Comparison of ENCODE assay signal across 12 cellular contexts in genomic region chr2:201964631-201965206, GRCh38.
DNase-seq lines count a peak whose midpoint lies in the region; ATAC-seq, FAIRE-seq and TF ChIP-seq lines count a peak whose summit lies in the region.
"Had no signal": no experiment of that assay in that cellular context is flagged by ENCODE, and none has a peak within 500 bp of the region (broad histone marks: within the 10 kb centered on the region; RNA-seq: fewer than 3 reads in every experiment).

No MANE protein-coding gene starts in this region.

- H3K23ac ChIP-seq in H1 (ENCODE audit: insufficient read length) = no peak overlapping the region

- no peak for TF ChIP-seq POLR2A in H1 (IDR thresholded peaks at IDR 0.05; ENCODE audit: control extremely low read depth in 1 of 2, low read depth in 2 of 2, low read length in 2 of 2)

- H3K4me3 ChIP-seq in MM.1S (ENCODE audit: low read length) = peak overlapping the region; percentile 27
- H3K4me3 ChIP-seq in H1 (ENCODE audit: extremely low read depth in 1 of 4, insufficient read depth in 2 of 4, low read depth in 3 of 4, low read length in 4 of 4) = no peak overlapping the region
- H3K4me3 ChIP-seq in left lung = no peak overlapping the region

- no peaks in the 10 kb centered on the region for H3K23me2 ChIP-seq in H1 (ENCODE audit: low read depth, low read length)

- no peak overlapping the region for H3K56ac ChIP-seq in H1 (replicated peaks; ENCODE audit: insufficient read length, low read depth, low read length)

- H2AFZ ChIP-seq in MM.1S (ENCODE audit: low read length) = peak overlapping the region; percentile 69
- H2AFZ ChIP-seq in H1 (ENCODE audit: low read length) = no peak overlapping the region

- no peaks in the 10 kb centered on the region for H3K9me3 Mint-ChIP-seq in activated CD8-positive, alpha-beta T cell treated with anti-CD3 and anti-CD28 coated beads for 36 hours
- H3K9me3 Mint-ChIP-seq: dendritic cell treated with granulocyte-macrophage colony-stimulating factor and Interleukin-4, amounts not matched to agents 40 ng/mL and 50 ng/mL, for 4 days; natural killer cell had no signal

- peaks cover 2% of the 10 kb centered on the region for H3K27me3 Mint-ChIP-seq in activated CD8-positive, alpha-beta T cell treated with anti-CD3 and anti-CD28 coated beads for 36 hours
- H3K27me3 Mint-ChIP-seq: dendritic cell treated with granulocyte-macrophage colony-stimulating factor and Interleukin-4, amounts not matched to agents 40 ng/mL and 50 ng/mL, for 4 days had no signal

- 93% methylated on average over 7 of the region's 7 CpGs; no CpG with 5 or more reads in 1 of the 2 experiments for WGBS in H1 (ENCODE audit: extremely low coverage in 1 of 2, insufficient coverage in 1 of 2, insufficient read length in 1 of 2, insufficient replicate concordance in 2 of 2, low coverage in 1 of 2, low lambda C conversion rate in 2 of 2, missing lambda C conversion rate in 1 of 2), 2 experiments

- H4K91ac ChIP-seq in H1 (replicated peaks; ENCODE audit: insufficient read length, low read length) = no peak overlapping the region

- peaks cover 15% of the 10 kb centered on the region for H3K4me1 ChIP-seq in MM.1S (ENCODE audit: low read length)
- peaks cover 0 to 23% (median 18%) of the 10 kb centered on the region in 4 experiments; a peak in 6 of 7 replicates for H3K4me1 ChIP-seq in H1 (replicated peaks in 1 of 4; ENCODE audit: control insufficient read depth in 3 of 4, insufficient read depth in 4 of 4, low read length in 3 of 4)
- no peaks in the 10 kb centered on the region for H3K4me1 ChIP-seq in left lung

- no peaks in the 10 kb centered on the region for H3K27me3 ChIP-seq in MM.1S (replicated peaks; ENCODE audit: insufficient read depth, low read length)
- no peaks in the 10 kb centered on the region for H3K27me3 ChIP-seq in H1 (replicated peaks in 1 of 4; ENCODE audit: control insufficient read depth in 3 of 4, extremely low read depth in 1 of 4, insufficient read depth in 3 of 4, low read length in 3 of 4)
- no peaks in the 10 kb centered on the region for H3K27me3 ChIP-seq in left lung

- peaks cover 12% of the 10 kb centered on the region for H3K79me1 ChIP-seq in H1 (ENCODE audit: low read depth, low read length)

- no peaks in the 10 kb centered on the region for H3K9me3 ChIP-seq in MM.1S (replicated peaks; ENCODE audit: insufficient read depth, low read length)
- no peaks in the 10 kb centered on the region for H3K9me3 ChIP-seq in H1 (ENCODE audit: insufficient read depth in 2 of 2, low read depth in 1 of 2, low read length in 1 of 2)
- H3K9me3 ChIP-seq in left lung = no peaks in the 10 kb centered on the region

- peak overlapping the region; percentile 46 for H3K4ac ChIP-seq in H1 (replicated peaks; ENCODE audit: insufficient read length, low read depth, low read length)

- no peak overlapping the region for H2BK5ac ChIP-seq in H1 (ENCODE audit: low read depth, low read length)

- no peaks in the 10 kb centered on the region for H3K4me1 Mint-ChIP-seq in activated CD8-positive, alpha-beta T cell treated with anti-CD3 and anti-CD28 coated beads for 36 hours (ENCODE audit: low read depth)
- H3K4me1 Mint-ChIP-seq: natural killer cell had no signal

- ATAC-seq in activated CD8-positive, alpha-beta T cell treated with anti-CD3 and anti-CD28 coated beads for 36 hours = peak; percentile 74
- no peak for ATAC-seq in HG03432 (IDR thresholded peaks at IDR 0.05; ENCODE audit: unreplicated experiment)
- ATAC-seq in HG03108 (IDR thresholded peaks at IDR 0.05; ENCODE audit: unreplicated experiment) = no peak
- no peak for ATAC-seq in left lung

- H2BK12ac ChIP-seq in H1 (ENCODE audit: low read depth, low read length) = 0 out of 2 replicates have a peak overlapping the region, but pooled peaks have one; percentile 52

- no peak for FAIRE-seq in H1 (lab: Jason Lieb, UNC)

- intact Hi-C loops in activated CD8-positive, alpha-beta T cell treated with anti-CD3 and anti-CD28 coated beads for 36 hours (cut with micrococcal nuclease) = no loop called here
- intact Hi-C loops in left lung (cut with DNase I) = no loop called here

- H4K8ac ChIP-seq in H1 (ENCODE audit: extremely low read depth, insufficient read depth, low read length) = no peak overlapping the region

- H3K4me2 ChIP-seq in MM.1S (ENCODE audit: low read depth, low read length) (peak overlapping the region; percentile 56), H1 (ENCODE audit: insufficient read depth in 1 of 2, low read depth in 2 of 2, low read length in 2 of 2) (no peak overlapping the region)
- H3K4me2 ChIP-seq: KMS-11 had no signal

- no peak for TF ChIP-seq EP300 in H1 (IDR thresholded peaks at IDR 0.05; ENCODE audit: borderline replicate concordance in 1 of 2, low read depth in 2 of 2, low read length in 2 of 2)

- no peak overlapping the region for H3K14ac ChIP-seq in H1 (ENCODE audit: insufficient read length)

- H3K9me2 ChIP-seq in MM.1S (replicated peaks; ENCODE audit: insufficient read depth, low read length) = no peaks in the 10 kb centered on the region

- no peak for TF ChIP-seq CTCF in MM.1S (IDR thresholded peaks at IDR 0.05; ENCODE audit: low read length)
- TF ChIP-seq CTCF in activated CD8-positive, alpha-beta T cell treated with anti-CD3 and anti-CD28 coated beads for 36 hours (IDR thresholded peaks at IDR 0.05) = no peak
- no peak for TF ChIP-seq CTCF in H1 (IDR thresholded peaks at IDR 0.05; ENCODE audit: control extremely low read depth in 1 of 3, insufficient read depth in 1 of 3, low read depth in 1 of 3, low read length in 3 of 3)
- no peak for TF ChIP-seq CTCF in left lung (IDR thresholded peaks at IDR 0.05)

- H3F3A ChIP-seq in MM.1S (ENCODE audit: insufficient read depth, low read length) = peaks cover 11% of the 10 kb centered on the region

- no peak overlapping the region for H3K4me3 Mint-ChIP-seq in activated CD8-positive, alpha-beta T cell treated with anti-CD3 and anti-CD28 coated beads for 36 hours
- H3K4me3 Mint-ChIP-seq: dendritic cell treated with granulocyte-macrophage colony-stimulating factor and Interleukin-4, amounts not matched to agents 40 ng/mL and 50 ng/mL, for 4 days; natural killer cell had no signal

- H2AK5ac ChIP-seq in H1 (ENCODE audit: low read depth, low read length) = 0 out of 2 replicates have a peak overlapping the region, but pooled peaks have one; percentile 33

- DNase-seq in AG08395 (ENCODE audit: low spot score) = peak; percentile 49
- DNase-seq in MM.1S = peak; percentile 93
- peak; percentile 53 for DNase-seq in activated CD8-positive, alpha-beta T cell treated with anti-CD3 and anti-CD28 coated beads for 36 hours
- DNase-seq in H1 (ENCODE audit: low read depth in 1 of 2, low spot score in 2 of 2) = no peak
- DNase-seq in NCI-H2107 (lab: John Stamatoyannopoulos, UW) = no peak
- DNase-seq in left lung = no peak
- DNase-seq: activated CD4-positive, CD25-positive, alpha-beta regulatory T cell treated with anti-CD3 and anti-CD28 coated beads, Interleukin-2, amount 50 U/mL, for 72 hours; natural killer cell had no signal

- H2BK15ac ChIP-seq in H1 (ENCODE audit: low read length) = no peak overlapping the region

- H2BK120ac ChIP-seq in H1 (replicated peaks; ENCODE audit: low read depth, low read length) = no peak overlapping the region

- no peak overlapping the region for H3K18ac ChIP-seq in H1 (ENCODE audit: extremely low read depth, low read length)

- H3K79me2 ChIP-seq in MM.1S (ENCODE audit: low read length) (no peaks in the 10 kb centered on the region), H1 (ENCODE audit: control insufficient read depth in 1 of 2, insufficient read depth in 2 of 2, low read length in 2 of 2) (peaks cover 0 to 18% of the 10 kb centered on the region in 2 experiments; a peak in 3 of 4 replicates)

- CTCF ChIA-PET in activated CD8-positive, alpha-beta T cell treated with anti-CD3 and anti-CD28 coated beads for 36 hours (lab: Charles Lee) = interaction anchor here (0.7 kb wide), 1 partner anchor 18 kb away, joined by 3 read pairs; no protein-coding TSS in a partner anchor
- CTCF ChIA-PET in H1 (lab: Charles Lee; ENCODE audit: partially characterized antibody) = interaction anchor here (0.6 to 3.4 kb wide), 30 partner anchors 8 to 1056 kb away, joined by 3 to 20 read pairs (median 4); no protein-coding TSS in a partner anchor

- H4K20me1 ChIP-seq in MM.1S (ENCODE audit: insufficient read depth, low read length) (no peaks in the 10 kb centered on the region), H1 (replicated peaks in 1 of 2; ENCODE audit: control insufficient read depth in 1 of 2, insufficient read depth in 2 of 2, low read length in 2 of 2) (no peaks in the 10 kb centered on the region)

- peak overlapping the region; percentile 79 for H3K27ac Mint-ChIP-seq in activated CD8-positive, alpha-beta T cell treated with anti-CD3 and anti-CD28 coated beads for 36 hours
- H3K27ac Mint-ChIP-seq: dendritic cell treated with granulocyte-macrophage colony-stimulating factor and Interleukin-4, amounts not matched to agents 40 ng/mL and 50 ng/mL, for 4 days; natural killer cell had no signal

- H3K36me3 ChIP-seq in MM.1S (replicated peaks; ENCODE audit: insufficient read depth, low read length) (no peaks in the 10 kb centered on the region), H1 (ENCODE audit: control insufficient read depth in 2 of 4, insufficient read depth in 4 of 4, low read length in 3 of 4) (peaks cover 0 to 26% (median 2%) of the 10 kb centered on the region in 4 experiments; a peak in 5 of 8 replicates), left lung (no peaks in the 10 kb centered on the region)

- TF ChIP-seq RAD21 in H1 (IDR thresholded peaks at IDR 0.05 in 1 of 2, conservative IDR thresholded peaks at IDR 0.05 in 1 of 2; ENCODE audit: low read depth in 2 of 2, low read length in 2 of 2) = no peak

- H3K27ac ChIP-seq in MM.1S (ENCODE audit: low read length) (peak overlapping the region; percentile 77), H1 (ENCODE audit: low read depth, low read length) (no peak overlapping the region), left lung (no peak overlapping the region)
- H3K27ac ChIP-seq: KMS-11 had no signal

- no peaks in the 10 kb centered on the region for H3K36me3 Mint-ChIP-seq in activated CD8-positive, alpha-beta T cell treated with anti-CD3 and anti-CD28 coated beads for 36 hours (ENCODE audit: low read depth)
- H3K36me3 Mint-ChIP-seq: natural killer cell had no signal

- H4K5ac ChIP-seq in H1 (ENCODE audit: insufficient read length, low read depth, low read length) = no peak overlapping the region

- H3K9ac ChIP-seq in MM.1S (ENCODE audit: low read length) (peak overlapping the region; percentile 20; the same call in 1 of the 2 replicates), H1 (replicated peaks in 1 of 4; ENCODE audit: extremely low read depth in 1 of 4, low read depth in 3 of 4, low read length in 3 of 4) (no peak overlapping the region)
- H3K9ac ChIP-seq: KMS-11 had no signal

- POLR2A ChIA-PET in activated CD8-positive, alpha-beta T cell treated with anti-CD3 and anti-CD28 coated beads for 36 hours (lab: Charles Lee) = no interaction called here
- POLR2A ChIA-PET in H1 (lab: Charles Lee; ENCODE audit: partially characterized antibody) = interaction anchor here (0.6 to 12.1 kb wide), 7 partner anchors 9 to 110 kb away, joined by 3 to 186 read pairs (median 7); no protein-coding TSS in a partner anchor

- H2BK20ac ChIP-seq in H1 (ENCODE audit: low read length) = no peak overlapping the region

TF ChIP-seq in H1, 55 proteins besides CTCF, POLR2A, EP300 and RAD21 (continues in another document):
- TF ChIP-seq ASH2L (IDR thresholded peaks at IDR 0.05; ENCODE audit: low read length) = no peak
- no peak for TF ChIP-seq TBP (IDR thresholded peaks at IDR 0.05; ENCODE audit: low read depth, low read length)

Comparison
In these comparisons a context has a peak if more than half of its experiments do, and no peak if none do; other contexts are left out.
1. DNase-seq: peak in AG08395 (single experiment), MM.1S (single experiment) and activated CD8-positive, alpha-beta T cell treated with anti-CD3 and anti-CD28 coated beads for 36 hours (single experiment); none in H1 (0 of 2), NCI-H2107 (single experiment) and left lung (0 of 2).